22 cellular contexts compared by ENCODE assay signal in the genomic region with DNA sequence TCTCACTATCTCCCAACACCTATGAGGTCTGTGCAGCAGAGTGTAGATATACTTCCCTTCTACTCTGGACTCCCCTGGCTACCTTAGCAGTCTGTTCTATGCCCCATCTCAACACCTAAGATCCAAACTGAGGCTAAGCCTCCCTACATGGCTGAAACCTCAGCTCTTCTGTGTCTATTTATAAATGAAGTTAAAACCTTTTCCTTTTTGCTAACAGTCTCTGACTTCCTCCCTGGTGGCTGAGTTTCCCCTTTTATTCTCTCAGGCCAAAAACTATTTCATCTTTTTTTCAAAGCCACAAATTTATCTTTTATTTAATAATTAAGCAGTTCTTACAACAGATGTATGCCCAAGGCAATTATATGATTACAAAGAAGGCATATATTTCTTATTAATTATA.
A peak's percentile ranks its signal among the peaks of the same experiment; 100 is the strongest.
DNase-seq lines count a peak whose midpoint lies in the region; ATAC-seq, FAIRE-seq and TF ChIP-seq lines count a peak whose summit lies in the region.
"Had no signal": no experiment of that assay in that cellular context is flagged by ENCODE, and none has a peak within 500 bp of the region (broad histone marks: within the 10 kb centered on the region; RNA-seq: fewer than 3 reads in every experiment).

No MANE protein-coding gene starts in this region.

- peak overlapping the region; percentile 52 for H3K4me2 ChIP-seq in GM12878 (ENCODE audit: control insufficient read depth, insufficient read depth)

- no peaks in the 10 kb centered on the region for H4K20me1 ChIP-seq in GM12878 (ENCODE audit: control insufficient read depth, insufficient read depth)

- DNase-seq in CD14-positive monocyte (ENCODE audit: low spot score) (no peak), NOMO-1 treated with DMSO at 0.1 percent for 48 hours (lab: John Stamatoyannopoulos, UW; ENCODE audit: unreplicated experiment) (peak; percentile 75), GM12878 (ENCODE audit: low read depth, low spot score) (no peak), coronary artery (ENCODE audit: low spot score) (no peak), HT-29 (ENCODE audit: low spot score) (no peak)
- DNase-seq: activated CD4-positive, alpha-beta T cell treated with anti-CD3 and anti-CD28 coated beads for 36 hours; activated CD8-positive, alpha-beta memory T cell treated with anti-CD3 and anti-CD28 coated beads, Interleukin-2, amount 10 ng/mL, durations not matched to agents 7 days and 5 days; CD8-positive, alpha-beta T cell; colonic mucosa; DMS53; NCI-H1092 treated with DMSO at 0.1 percent for 48 hours; NCI-H510A treated with DMSO at 0.1 percent for 48 hours; T1000; testis had no signal

- ATAC-seq in HG03432 (IDR thresholded peaks at IDR 0.05; ENCODE audit: unreplicated experiment) = peak; percentile 24
- no peak for ATAC-seq in GM12878
- no peak for ATAC-seq in GM21786 (IDR thresholded peaks at IDR 0.05; ENCODE audit: unreplicated experiment)
- no peak for ATAC-seq in GM21390 (IDR thresholded peaks at IDR 0.05; ENCODE audit: unreplicated experiment)
- ATAC-seq: activated CD4-positive, alpha-beta T cell treated with anti-CD3 and anti-CD28 coated beads for 36 hours; activated CD8-positive, alpha-beta memory T cell treated with anti-CD3 and anti-CD28 coated beads, Interleukin-2, amount 10 ng/mL, durations not matched to agents 7 days and 5 days; activated T-helper 17 cell treated with anti-CD3 and anti-CD28 coated beads, Interleukin-2, amount 50 U/mL, for 72 hours; CD8-positive, alpha-beta T cell; HepG2 had no signal

- no peaks in the 10 kb centered on the region for H3K9me3 Mint-ChIP-seq in CD14-positive monocyte
- H3K9me3 Mint-ChIP-seq: CD8-positive, alpha-beta T cell had no signal

- no peak for FAIRE-seq in GM12878 (lab: Jason Lieb, UNC)
- FAIRE-seq: endothelial cell of umbilical vein, H1, HepG2 had no signal

- BruUV-seq in GM12878 (replicated peaks; lab: Mats Ljungman, UMichigan) = no TSS peak

- peaks cover 47% of the 10 kb centered on the region for H3K4me1 Mint-ChIP-seq in CD14-positive monocyte

- no peak overlapping the region for H3K9ac ChIP-seq in GM12878 (ENCODE audit: control insufficient read depth, insufficient read depth, low read length)

- H3K27me3 ChIP-seq in GM12878 (replicated peaks in 1 of 2; ENCODE audit: control insufficient read depth in 2 of 2, insufficient read depth in 2 of 2, low read length in 1 of 2) = no peaks in the 10 kb centered on the region
- H3K27me3 ChIP-seq: colonic mucosa, testis had no signal

- no peaks in the 10 kb centered on the region for H3K36me3 ChIP-seq in GM12878 (ENCODE audit: control insufficient read depth in 2 of 2, insufficient read depth in 2 of 2, low read length in 1 of 2)
- H3K36me3 ChIP-seq: colonic mucosa had no signal

- H3K27me3 Mint-ChIP-seq in CD14-positive monocyte (ENCODE audit: low read depth in 3 of 3) = peaks cover 0 to 1% (median 0%) of the 10 kb centered on the region in 3 donors
- H3K27me3 Mint-ChIP-seq: activated CD4-positive, alpha-beta T cell treated with anti-CD3 and anti-CD28 coated beads for 36 hours; activated T-helper 17 cell treated with anti-CD3 and anti-CD28 coated beads, Interleukin-2, amount 50 U/mL, for 72 hours; brain had no signal

- H3K4me1 ChIP-seq in GM12878 (ENCODE audit: control insufficient read depth, insufficient read depth, low read length) = peaks cover 16% of the 10 kb centered on the region
- H3K4me1 ChIP-seq: colonic mucosa, testis had no signal

- H3K27ac ChIP-seq in GM12878 (ENCODE audit: control insufficient read depth, insufficient read depth) (no peak overlapping the region), coronary artery (no peak overlapping the region)
- H3K27ac ChIP-seq: colonic mucosa, testis had no signal

- peak overlapping the region in 5 of 7 donors; percentile 2 to 88 (median 83) for H3K27ac Mint-ChIP-seq in CD14-positive monocyte
- H3K27ac Mint-ChIP-seq: activated CD4-positive, alpha-beta T cell treated with anti-CD3 and anti-CD28 coated beads for 36 hours; activated CD8-positive, alpha-beta memory T cell treated with anti-CD3 and anti-CD28 coated beads, Interleukin-2, amount 10 ng/mL, durations not matched to agents 7 days and 5 days; activated T-helper 17 cell treated with anti-CD3 and anti-CD28 coated beads, Interleukin-2, amount 50 U/mL, for 72 hours; CD8-positive, alpha-beta T cell had no signal

- H2AFZ ChIP-seq in GM12878 (ENCODE audit: control insufficient read depth, low read depth, low read length) = no peak overlapping the region

- no peaks in the 10 kb centered on the region for H3K36me3 Mint-ChIP-seq in CD14-positive monocyte

- H3K79me2 ChIP-seq in GM12878 (ENCODE audit: control insufficient read depth, insufficient read depth, low read length) = no peaks in the 10 kb centered on the region

- RAD21 ChIA-PET in GM12878 (lab: Charles Lee; ENCODE audit: unreplicated experiment) = interaction anchor here (0.6 to 1.9 kb wide), 4 partner anchors 137 to 909 kb away, joined by 3 to 7 read pairs (median 4); no protein-coding TSS in a partner anchor

- POLR2A ChIA-PET in GM12878 (lab: Charles Lee) = no interaction called here

- TF ChIP-seq EP300 in GM12878 (IDR thresholded peaks at IDR 0.05; ENCODE audit: borderline replicate concordance in 1 of 2, control insufficient read depth in 1 of 2, low read depth in 2 of 2, low read length in 2 of 2) = no peak

- in situ Hi-C loops in GM12878 (cut with MboI) = no loop called here

- SMC1A ChIA-PET in GM12878 (lab: Charles Lee; ENCODE audit: uncharacterized antibody, unreplicated experiment) = no interaction called here

- peak overlapping the region in 1 of 2 donors; percentile 61 for H3K4me3 Mint-ChIP-seq in CD14-positive monocyte
- H3K4me3 Mint-ChIP-seq: activated CD4-positive, alpha-beta T cell treated with anti-CD3 and anti-CD28 coated beads for 36 hours; activated CD8-positive, alpha-beta memory T cell treated with anti-CD3 and anti-CD28 coated beads, Interleukin-2, amount 10 ng/mL, durations not matched to agents 7 days and 5 days; activated T-helper 17 cell treated with anti-CD3 and anti-CD28 coated beads, Interleukin-2, amount 50 U/mL, for 72 hours; brain; CD8-positive, alpha-beta T cell had no signal

- CTCF ChIA-PET in GM12878 (lab: Yijun Ruan, JAX) = interaction anchor here (0.9 to 1.3 kb wide), 4 partner anchors 10 to 27 kb away, joined by 3 to 4 read pairs (median 4); no protein-coding TSS in a partner anchor

- intact Hi-C loops in CD14-positive monocyte (cut with micrococcal nuclease) (no loop called here), GM12878 (cut with micrococcal nuclease; ENCODE audit: unreplicated experiment) (no loop called here)

- TF ChIP-seq CTCF in CD14-positive monocyte (IDR thresholded peaks at IDR 0.05) (no peak), GM12878 (IDR thresholded peaks at IDR 0.05 in 2 of 3, conservative IDR thresholded peaks at IDR 0.05 in 1 of 3; ENCODE audit: control insufficient read depth in 2 of 3, extremely low read depth in 1 of 3, insufficient read depth in 1 of 3, low read depth in 3 of 3, low read length in 3 of 3) (no peak), coronary artery (IDR thresholded peaks at IDR 0.05) (no peak)

- no peak for TF ChIP-seq POLR2A in GM12878 (IDR thresholded peaks at IDR 0.05; ENCODE audit: low read depth, low read length)

- no peaks in the 10 kb centered on the region; the same call in 2 of the 3 replicates for H3K9me3 ChIP-seq in GM12878 (replicated peaks; ENCODE audit: control insufficient read depth, insufficient read depth, low read length)
- H3K9me3 ChIP-seq: colonic mucosa, testis had no signal

- no peak for TF ChIP-seq RAD21 in GM12878 (IDR thresholded peaks at IDR 0.05; ENCODE audit: insufficient read depth, low read depth, low read length)

- H3K4me3 ChIP-seq in GM12878 (no peak overlapping the region), coronary artery (no peak overlapping the region)
- H3K4me3 ChIP-seq: colonic mucosa, testis had no signal

TF ChIP-seq in GM12878, 131 proteins besides CTCF, POLR2A, EP300 and RAD21:
- TF ChIP-seq, protein P1, sequence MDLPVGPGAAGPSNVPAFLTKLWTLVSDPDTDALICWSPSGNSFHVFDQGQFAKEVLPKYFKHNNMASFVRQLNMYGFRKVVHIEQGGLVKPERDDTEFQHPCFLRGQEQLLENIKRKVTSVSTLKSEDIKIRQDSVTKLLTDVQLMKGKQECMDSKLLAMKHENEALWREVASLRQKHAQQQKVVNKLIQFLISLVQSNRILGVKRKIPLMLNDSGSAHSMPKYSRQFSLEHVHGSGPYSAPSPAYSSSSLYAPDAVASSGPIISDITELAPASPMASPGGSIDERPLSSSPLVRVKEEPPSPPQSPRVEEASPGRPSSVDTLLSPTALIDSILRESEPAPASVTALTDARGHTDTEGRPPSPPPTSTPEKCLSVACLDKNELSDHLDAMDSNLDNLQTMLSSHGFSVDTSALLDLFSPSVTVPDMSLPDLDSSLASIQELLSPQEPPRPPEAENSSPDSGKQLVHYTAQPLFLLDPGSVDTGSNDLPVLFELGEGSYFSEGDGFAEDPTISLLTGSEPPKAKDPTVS (IDR thresholded peaks at IDR 0.05; ENCODE audit: low read depth, low read length) = no peak
- TF ChIP-seq NFIC (IDR thresholded peaks at IDR 0.05; ENCODE audit: low read depth, low read length) (0 out of 2 replicates have a peak, but pooled peaks have one; percentile 26), PAX5 (IDR thresholded peaks at IDR 0.05; ENCODE audit: borderline replicate concordance, low read depth, low read length) (no peak), MEF2A (IDR thresholded peaks at IDR 0.05; ENCODE audit: insufficient read depth, low read depth, low read length) (peak; percentile 58; the same call in 1 of the 2 replicates), RUNX3 (IDR thresholded peaks at IDR 0.05; ENCODE audit: low read length) (peak; percentile 25), NFXL1 (IDR thresholded peaks at IDR 0.05; ENCODE audit: borderline replicate concordance) (no peak)
